ENCODE assay signal across 8 cellular contexts in the genomic region with DNA sequence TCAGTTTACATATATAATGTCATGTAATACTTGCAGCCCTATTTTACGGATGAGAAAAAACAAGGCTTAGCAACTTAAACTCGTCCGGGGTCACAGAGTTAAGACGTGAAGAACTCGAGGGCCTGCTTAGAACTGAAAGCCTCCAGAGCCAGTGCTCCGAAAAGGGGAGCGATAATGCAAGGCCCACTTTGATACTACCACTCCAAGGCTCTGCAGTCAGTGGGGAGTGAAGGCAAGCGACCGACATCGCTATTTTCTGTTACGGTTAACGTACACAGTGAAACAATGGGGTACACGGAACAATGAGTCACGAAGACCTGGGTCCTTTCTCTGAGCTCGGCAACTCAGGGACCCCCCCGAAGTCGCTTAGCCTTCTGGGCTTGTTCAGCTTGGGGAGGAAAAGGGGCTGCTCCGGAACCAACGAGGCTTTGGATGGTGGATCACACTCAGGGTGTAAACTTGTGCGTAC. TPM values are rescaled to one million over a fixed set of nuclear protein-coding genes. Genes with fewer than 3 reads are reported as not detected.
DNase-seq lines count a peak whose midpoint lies in the region; ATAC-seq and TF ChIP-seq lines count a peak whose summit lies in the region.

No MANE protein-coding gene starts in this region.

- H3K4me1 ChIP-seq in duodenal mucosa (ENCODE audit: control insufficient read depth in 1 of 2, insufficient read depth in 2 of 2, low read length in 2 of 2): peaks cover 21 to 22% of the 10 kb centered on the region in 2 donors
- H3K4me1 ChIP-seq in naive thymus-derived CD4-positive, alpha-beta T cell (ENCODE audit: control insufficient read depth in 2 of 2, insufficient read depth in 2 of 2, low read length in 2 of 2): peaks cover 18 to 21% of the 10 kb centered on the region in 2 donors

- DNase-seq in AG10803 (ENCODE audit: low read depth) (peak; percentile 29), NCI-H69 (lab: John Stamatoyannopoulos, UW) (peak; percentile 61), LoVo (ENCODE audit: low spot score) (no peak), putamen (ENCODE audit: low spot score) (no peak)
- no peak for DNase-seq in naive thymus-derived CD4-positive, alpha-beta T cell
- no peak for DNase-seq in stimulated activated CD4-positive, alpha-beta T cell treated with anti-CD3 and anti-CD28 coated beads, Interleukin-1b, Interleukin-23, amount 100 ng/mL, for 48 hours

- peak; percentile 14 for ATAC-seq in GM21390 (IDR thresholded peaks at IDR 0.05; ENCODE audit: unreplicated experiment)
- ATAC-seq in naive thymus-derived CD4-positive, alpha-beta T cell: no peak

- H3K4me3 ChIP-seq in AG10803 (ENCODE audit: low read length): peak overlapping the region; percentile 84
- peak overlapping the region; percentile 77 to 99 for H3K4me3 ChIP-seq in duodenal mucosa (ENCODE audit: low read depth in 1 of 2, low read length in 2 of 2)
- peak overlapping the region; percentile 86 for H3K4me3 ChIP-seq in naive thymus-derived CD4-positive, alpha-beta T cell (ENCODE audit: low read length)

- H3K27ac Mint-ChIP-seq in naive thymus-derived CD4-positive, alpha-beta T cell: peak overlapping the region; percentile 96 to 100 (median 99)

- H3K27ac ChIP-seq in duodenal mucosa (ENCODE audit: low read depth, low read length): peak overlapping the region; percentile 99
- peak overlapping the region; percentile 95 for H3K27ac ChIP-seq in naive thymus-derived CD4-positive, alpha-beta T cell (ENCODE audit: low read depth, low read length)

- H3K4me1 Mint-ChIP-seq in naive thymus-derived CD4-positive, alpha-beta T cell: peaks cover 34 to 54% (median 52%) of the 10 kb centered on the region in 7 donors

- H3K9me3 ChIP-seq in duodenal mucosa (ENCODE audit: control insufficient read depth in 1 of 2, low read length in 2 of 2): no peaks in the 10 kb centered on the region
- no peaks in the 10 kb centered on the region for H3K9me3 ChIP-seq in naive thymus-derived CD4-positive, alpha-beta T cell (ENCODE audit: control insufficient read depth in 2 of 3, low read length in 3 of 3)

- H3K4me3 Mint-ChIP-seq in naive thymus-derived CD4-positive, alpha-beta T cell: peak overlapping the region; percentile 96 to 99 (median 98)

- no peaks in the 10 kb centered on the region for H3K27me3 ChIP-seq in duodenal mucosa (ENCODE audit: control insufficient read depth in 1 of 2, insufficient read depth in 2 of 2, low read length in 2 of 2)
- H3K27me3 ChIP-seq in naive thymus-derived CD4-positive, alpha-beta T cell (ENCODE audit: control insufficient read depth in 2 of 2, insufficient read depth in 2 of 2, low read length in 2 of 2): no peaks in the 10 kb centered on the region

- intact Hi-C loops in naive thymus-derived CD4-positive, alpha-beta T cell (cut with micrococcal nuclease): loop anchor here (1.0 to 5.0 kb wide), 5 partner anchors 411 to 981 kb away; a partner anchor contains a TSS

- TF ChIP-seq CTCF in AG10803 (conservative IDR thresholded peaks at IDR 0.05; ENCODE audit: low read length): no peak

- peaks cover 0 to 7% (median 0%) of the 10 kb centered on the region in 5 donors for H3K27me3 Mint-ChIP-seq in naive thymus-derived CD4-positive, alpha-beta T cell

- H3K9ac ChIP-seq in duodenal mucosa (ENCODE audit: low read depth in 1 of 2, low read length in 2 of 2): peak overlapping the region; percentile 94 to 96

- peaks cover 0 to 2% (median 0%) of the 10 kb centered on the region in 11 donors for H3K9me3 Mint-ChIP-seq in naive thymus-derived CD4-positive, alpha-beta T cell

- no peaks in the 10 kb centered on the region for H3K36me3 ChIP-seq in duodenal mucosa (ENCODE audit: control insufficient read depth in 1 of 2, insufficient read depth in 2 of 2, low read length in 2 of 2)
- H3K36me3 ChIP-seq in naive thymus-derived CD4-positive, alpha-beta T cell (ENCODE audit: control insufficient read depth in 2 of 3, insufficient read depth in 3 of 3, low read length in 3 of 3): peaks cover 0 to 7% (median 0%) of the 10 kb centered on the region in 3 experiments

- POLR2A ChIA-PET in naive thymus-derived CD4-positive, alpha-beta T cell (lab: Charles Lee): interaction anchor here (0.6 to 2.5 kb wide), 9 partner anchors 9 to 843 kb away, joined by 3 to 10 read pairs (median 5); a partner anchor contains a TSS

- H3K36me3 Mint-ChIP-seq in naive thymus-derived CD4-positive, alpha-beta T cell: peaks cover 0 to 9% (median 0%) of the 10 kb centered on the region in 5 donors

- CTCF ChIA-PET in naive thymus-derived CD4-positive, alpha-beta T cell (lab: Charles Lee): interaction anchor here (0.5 to 1.6 kb wide), 7 partner anchors 237 to 843 kb away, joined by 3 to 12 read pairs (median 4); a partner anchor contains a TSS

RNA-seq across cellular contexts. Expression of a gene that starts 1.0 kb away (rescaled TPM):
- total RNA-seq in naive thymus-derived CD4-positive, alpha-beta T cell: 10 to 100 TPM; 38.2 to 54.7 (median 48.0) TPM
- 100 to 1,000 TPM in 1 of 2 donors, 10 to 100 TPM in 1; 81.2 to 107 TPM for polyA plus RNA-seq in naive thymus-derived CD4-positive, alpha-beta T cell

Comparison
In these comparisons a context has a peak if more than half of its experiments do, and no peak if none do; other contexts are left out.
1. DNase-seq: peak in AG10803 (single experiment) and NCI-H69 (single experiment); none in naive thymus-derived CD4-positive, alpha-beta T cell (0 of 9), LoVo (single experiment), putamen (single experiment) and stimulated activated CD4-positive, alpha-beta T cell treated with anti-CD3 and anti-CD28 coated beads, Interleukin-1b, Interleukin-23, amount 100 ng/mL, for 48 hours (single experiment).
2. Peak in every context shown above with its lines, with median percentiles within 50 percentile points of each other: H3K4me3 ChIP-seq.